ENCODE assay signal across 8 cellular contexts in the genomic region with DNA sequence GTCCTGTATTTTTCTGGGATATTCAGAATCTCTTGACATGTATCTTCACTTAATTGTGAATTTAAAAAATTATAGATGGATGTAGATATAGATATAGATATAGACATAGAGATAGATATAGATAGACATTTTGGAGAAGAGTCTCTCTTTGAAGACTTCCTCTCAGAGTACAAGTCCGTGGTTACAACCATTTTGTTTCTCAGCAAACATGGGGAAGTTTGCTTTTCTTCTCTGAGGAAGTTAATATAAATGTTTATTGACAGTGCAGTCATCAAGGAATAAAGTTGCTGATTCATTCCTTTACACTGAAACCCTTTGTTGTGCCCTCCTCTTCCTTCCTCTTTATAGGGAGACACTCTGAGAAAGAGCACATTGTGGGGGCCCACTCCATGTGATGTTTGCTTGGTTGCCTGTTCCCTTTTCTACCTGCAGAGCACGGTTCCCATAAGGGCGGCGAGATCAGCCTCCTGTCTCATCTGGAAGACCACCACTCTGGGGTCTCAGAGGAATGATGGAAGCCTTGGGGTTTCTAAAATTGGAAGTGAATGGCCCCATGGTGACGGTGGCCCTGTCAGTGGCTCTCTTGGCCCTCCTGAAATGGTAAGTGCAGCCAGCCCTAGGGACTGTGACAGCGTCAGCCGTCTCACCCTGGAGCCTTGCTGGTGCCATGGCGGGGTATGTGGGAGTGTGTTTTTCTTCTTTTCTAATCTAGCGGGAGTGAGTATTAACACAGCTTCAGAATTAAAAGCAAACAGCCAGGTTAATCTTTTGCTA. TPM values are rescaled to one million over a fixed set of nuclear protein-coding genes. Genes with fewer than 3 reads are reported as not detected.
A peak's percentile ranks its signal among the peaks of the same experiment; 100 is the strongest.
DNase-seq lines count a peak whose midpoint lies in the region; ATAC-seq and FAIRE-seq lines count a peak whose summit lies in the region.

A gene (plus strand): TSS at position 385 of the 774 bp plus-strand sequence. CDS start 127 bp downstream, at position 512.

- peaks cover 18% of the 10 kb centered on the region for H3K9me3 Mint-ChIP-seq in activated CD4-positive, alpha-beta memory T cell treated with anti-CD3 and anti-CD28 coated beads, Interleukin-2, amount 10 ng/mL, durations not matched to agents 7 days and 5 days

- H3K4me3 Mint-ChIP-seq in activated CD4-positive, alpha-beta memory T cell treated with anti-CD3 and anti-CD28 coated beads, Interleukin-2, amount 10 ng/mL, durations not matched to agents 7 days and 5 days: peak within 1 kb of the TSS; percentile 81

- CTCF ChIA-PET in activated CD4-positive, alpha-beta memory T cell treated with anti-CD3 and anti-CD28 coated beads, Interleukin-2, amount 10 ng/mL, durations not matched to agents 7 days and 5 days (lab: Charles Lee): interaction anchor here (1.9 kb wide), 1 partner anchor 210 kb away, joined by 7 read pairs; no protein-coding TSS in a partner anchor

- H3K27me3 Mint-ChIP-seq in activated CD4-positive, alpha-beta memory T cell treated with anti-CD3 and anti-CD28 coated beads, Interleukin-2, amount 10 ng/mL, durations not matched to agents 7 days and 5 days: peaks cover 16% of the 10 kb centered on the region

- peaks cover 28% of the 10 kb centered on the region for H3K4me1 Mint-ChIP-seq in activated CD4-positive, alpha-beta memory T cell treated with anti-CD3 and anti-CD28 coated beads, Interleukin-2, amount 10 ng/mL, durations not matched to agents 7 days and 5 days

- ATAC-seq in GM18517 (IDR thresholded peaks at IDR 0.05; ENCODE audit: unreplicated experiment): peak; percentile 55
- peak; percentile 67 for ATAC-seq in HG03432 (IDR thresholded peaks at IDR 0.05; ENCODE audit: unreplicated experiment)

- POLR2A ChIA-PET in activated CD4-positive, alpha-beta memory T cell treated with anti-CD3 and anti-CD28 coated beads, Interleukin-2, amount 10 ng/mL, durations not matched to agents 7 days and 5 days (lab: Charles Lee): interaction anchor here (1.3 kb wide), 1 partner anchor 469 kb away, joined by 3 read pairs; a partner anchor contains a TSS

- H3K36me3 Mint-ChIP-seq in activated CD4-positive, alpha-beta memory T cell treated with anti-CD3 and anti-CD28 coated beads, Interleukin-2, amount 10 ng/mL, durations not matched to agents 7 days and 5 days (ENCODE audit: low read depth): peaks cover 32% of the 10 kb centered on the region

- FAIRE-seq in islet of Langerhans (lab: Jason Lieb, UNC): peak; percentile 97

- H3K27ac Mint-ChIP-seq in activated CD4-positive, alpha-beta memory T cell treated with anti-CD3 and anti-CD28 coated beads, Interleukin-2, amount 10 ng/mL, durations not matched to agents 7 days and 5 days: peak within 1 kb of the TSS; percentile 90

- DNase-seq in activated CD4-positive, alpha-beta memory T cell treated with anti-CD3 and anti-CD28 coated beads, Interleukin-2, amount 10 ng/mL, durations not matched to agents 7 days and 5 days: peak; percentile 39
- DNase-seq in stimulated activated naive CD4-positive, alpha-beta T cell treated with Interleukin-2 at 50 U/mL for 16 hours (lab: John Stamatoyannopoulos, UW): peak; percentile 9
- DNase-seq in cerebellar nuclear complex (lab: John Stamatoyannopoulos, UW) (no peak), D341Med (ENCODE audit: low spot score) (no peak), SHP77 treated with DMSO at 0.1 percent for 48 hours (lab: John Stamatoyannopoulos, UW) (no peak)

RNA-seq across cellular contexts. Expression of the gene that starts here (rescaled TPM):
- total RNA-seq in activated CD4-positive, alpha-beta memory T cell treated with anti-CD3 and anti-CD28 coated beads, Interleukin-2, amount 10 ng/mL, durations not matched to agents 7 days and 5 days: 10 to 100 TPM; 27.4 to 28.7 TPM

Comparison
In these comparisons a context has a peak if more than half of its experiments do, and no peak if none do; other contexts are left out.
1. DNase-seq: peak in activated CD4-positive, alpha-beta memory T cell treated with anti-CD3 and anti-CD28 coated beads, Interleukin-2, amount 10 ng/mL, durations not matched to agents 7 days and 5 days (single experiment) and stimulated activated naive CD4-positive, alpha-beta T cell treated with Interleukin-2 at 50 U/mL for 16 hours (single experiment); none in cerebellar nuclear complex (0 of 2), D341Med (single experiment) and SHP77 treated with DMSO at 0.1 percent for 48 hours (single experiment).